Comparison of ENCODE assay signal across 32 cellular contexts in the genomic region with DNA sequence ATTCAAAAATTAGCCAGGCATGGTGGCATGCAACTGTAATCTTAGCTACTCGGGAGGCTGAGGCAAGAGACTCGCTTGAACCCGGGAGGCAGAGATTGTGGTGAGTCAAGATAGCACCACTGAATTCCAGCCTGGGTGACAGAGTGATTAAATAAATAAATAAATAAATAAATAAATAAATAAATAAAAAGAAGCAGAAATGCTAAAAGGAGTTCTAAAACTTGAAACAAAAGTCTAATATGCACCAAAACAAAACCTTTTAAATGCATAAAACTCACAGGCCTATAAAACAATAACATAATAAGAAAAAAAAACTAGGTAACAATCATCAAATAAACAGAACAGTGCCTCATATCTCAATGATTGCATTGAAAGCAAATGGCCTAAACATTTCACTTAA.
"Had no signal": no experiment of that assay in that cellular context is flagged by ENCODE, and none has a peak within 500 bp of the region (broad histone marks: within the 10 kb centered on the region; RNA-seq: fewer than 3 reads in every experiment).

No MANE protein-coding gene starts in this region.

- FAIRE-seq: astrocyte, bronchial epithelial cell had no signal

- ATAC-seq: activated naive CD4-positive, alpha-beta T cell treated with anti-CD3 and anti-CD28 coated beads, Interleukin-2, amount 50 U/mL, for 72 hours; activated naive CD8-positive, alpha-beta T cell treated with anti-CD3 and anti-CD28 coated beads, Interleukin-2, amount 50 U/mL, for 24 hours; activated T-cell treated with anti-CD3 and anti-CD28 coated beads, Interleukin-2, amount 50 U/mL, for 4 hours; activated T-cell treated with anti-CD3 and anti-CD28 coated beads, Interleukin-2, amount 50 U/mL, for 72 hours; activated T-helper 17 cell treated with anti-CD3 and anti-CD28 coated beads, Interleukin-2, amount 50 U/mL, for 72 hours; body of pancreas had no signal

- DNase-seq: activated effector memory CD4-positive, alpha-beta T cell treated with anti-CD3 and anti-CD28 coated beads, Interleukin-2, amount 50 U/mL, for 16 hours; activated effector memory CD4-positive, alpha-beta T cell treated with Interleukin-2 at 50 U/mL for 16 hours; activated gamma-delta T cell; activated gamma-delta T cell treated with Interleukin-2 at 50 U/mL for 16 hours; activated naive CD4-positive, alpha-beta T cell; activated naive CD4-positive, alpha-beta T cell treated with anti-CD3 and anti-CD28 coated beads for 36 hours; activated naive CD4-positive, alpha-beta T cell treated with anti-CD3 and anti-CD28 coated beads, Interleukin-2, amount 10 ng/mL, durations not matched to agents 7 days and 5 days; activated naive CD4-positive, alpha-beta T cell treated with anti-CD3 and anti-CD28 coated beads, Interleukin-2, amount 50 U/mL, for 16 hours; activated naive CD4-positive, alpha-beta T cell treated with Interleukin-2 at 50 U/mL for 16 hours; activated naive CD8-positive, alpha-beta T cell treated with anti-CD3 and anti-CD28 coated beads for 36 hours; activated naive CD8-positive, alpha-beta T cell treated with anti-CD3 and anti-CD28 coated beads, Interleukin-2, amount 10 ng/mL, durations not matched to agents 7 days and 5 days; activated naive CD8-positive, alpha-beta T cell treated with anti-CD3 and anti-CD28 coated beads, Interleukin-2, amount 50 U/mL, for 24 hours; activated T-cell treated with anti-CD3 and anti-CD28 coated beads, Interleukin-2, amount 50 U/mL, for 4 hours; activated T-cell treated with anti-CD3 and anti-CD28 coated beads, Interleukin-2, amount 50 U/mL, for 48 hours; activated T-cell treated with anti-CD3 and anti-CD28 coated beads, Interleukin-2, amount 50 U/mL, for 72 hours; adrenal gland; amniotic stem cell; amygdala; anterior cingulate cortex; aorta; body of pancreas; brain microvascular endothelial cell; caudate nucleus; central memory CD4-positive, alpha-beta T cell; cerebellar nuclear complex had no signal

- H3K36me3 ChIP-seq: adrenal gland, ascending aorta, brain microvascular endothelial cell, breast epithelium, cardiac muscle cell had no signal

- H3K4me1 ChIP-seq: adrenal gland, ascending aorta, body of pancreas, breast epithelium had no signal

- H3K27ac ChIP-seq: adrenal gland, ascending aorta, body of pancreas, brain microvascular endothelial cell, breast epithelium, cardiac muscle cell had no signal

- H3K4me3 ChIP-seq: adrenal gland, ascending aorta, body of pancreas, breast epithelium, cardiac muscle cell had no signal

- H3K9me3 ChIP-seq: adrenal gland, ascending aorta, body of pancreas, breast epithelium had no signal
